In the genomic region with DNA sequence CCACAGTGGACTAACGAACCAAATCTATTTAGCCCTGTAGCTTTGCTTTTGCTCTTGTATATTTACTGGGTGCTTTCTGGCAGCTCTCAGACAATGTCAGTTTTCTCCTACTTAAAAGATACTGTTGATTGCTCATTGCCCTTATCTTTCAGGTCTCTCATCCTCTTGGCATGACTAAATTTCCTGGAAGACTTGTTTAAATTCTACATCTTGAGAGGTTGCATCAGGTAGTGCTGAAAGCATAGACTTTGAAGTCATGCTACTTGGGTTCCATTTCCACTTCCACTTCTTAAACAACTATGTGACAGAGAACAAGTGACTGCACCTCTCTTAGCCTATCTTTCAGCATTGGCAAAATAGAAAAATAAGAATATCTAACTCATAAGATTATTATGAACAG, we compare ENCODE assay signal across 31 cellular contexts. TPM values are rescaled to one million over a fixed set of nuclear protein-coding genes. Genes with fewer than 3 reads are reported as not detected.
"Had no signal": no experiment of that assay in that cellular context is flagged by ENCODE, and none has a peak within 500 bp of the region (broad histone marks: within the 10 kb centered on the region; RNA-seq: fewer than 3 reads in every experiment).

No MANE protein-coding gene starts in this region.

- H3K27me3 ChIP-seq: body of pancreas, hepatocyte, pancreas, stomach, suprapubic skin, tibial nerve had no signal

- H3K36me3 ChIP-seq: left ventricle myocardium inferior, pancreas, stomach, suprapubic skin, tibial nerve had no signal

- H3K27me3 Mint-ChIP-seq: activated B cell treated with CpG ODN at 0.5 μM for 24 hours had no signal

- H3K4me3 Mint-ChIP-seq: activated B cell treated with CpG ODN at 0.5 μM for 24 hours; activated CD4-positive, alpha-beta T cell treated with anti-CD3 and anti-CD28 coated beads, Interleukin-2, amount 10 ng/mL, durations not matched to agents 7 days and 5 days; activated T-cell treated with anti-CD3 and anti-CD28 coated beads, Interleukin-2, amount 50 U/mL, for 4 hours; immature natural killer cell; nephron; T-cell; T-helper 2 cell treated with Interferon-gamma antibody and Interleukin-4, amounts not matched to agents 5 μg/mL and 100 μg/mL, for 36 hours had no signal

- DNase-seq: activated B cell treated with CpG ODN at 0.5 μM for 24 hours; activated CD4-positive, alpha-beta T cell treated with anti-CD3 and anti-CD28 coated beads, Interleukin-2, amount 10 ng/mL, durations not matched to agents 7 days and 5 days; activated CD8-positive, alpha-beta memory T cell treated with anti-CD3 and anti-CD28 coated beads, Interleukin-2, amount 50 U/mL, for 4 hours; activated naive CD4-positive, alpha-beta T cell treated with Interleukin-2 at 50 U/mL for 16 hours; activated T-cell treated with anti-CD3 and anti-CD28 coated beads, Interleukin-2, amount 50 U/mL, for 4 hours; anterior cingulate cortex; body of pancreas; caudate nucleus; dermis blood vessel endothelial cell; effector CD8-positive, alpha-beta T cell; glutamatergic neuron; immature natural killer cell; kidney glomerular epithelial cell; left ventricle myocardium inferior; pancreas; psoas muscle; right cardiac atrium; stimulated activated CD4-positive, alpha-beta T cell treated with anti-CD3 and anti-CD28 coated beads, Interleukin-12 subunit alpha, Interleukin-12 subunit beta, amount 100 ng/mL, for 4 hours; stomach; T-cell had no signal

- H3K9me3 Mint-ChIP-seq: activated B cell treated with CpG ODN at 0.5 μM for 24 hours; activated CD4-positive, alpha-beta T cell treated with anti-CD3 and anti-CD28 coated beads, Interleukin-2, amount 10 ng/mL, durations not matched to agents 7 days and 5 days; activated T-cell treated with anti-CD3 and anti-CD28 coated beads, Interleukin-2, amount 50 U/mL, for 4 hours; immature natural killer cell; nephron; T-cell; T-helper 2 cell treated with Interferon-gamma antibody and Interleukin-4, amounts not matched to agents 5 μg/mL and 100 μg/mL, for 36 hours had no signal

- H3K27ac ChIP-seq: body of pancreas, hepatocyte, left ventricle myocardium inferior, pancreas, psoas muscle, stomach, suprapubic skin, tibial nerve had no signal

- H3K36me3 Mint-ChIP-seq: immature natural killer cell, T-cell had no signal

- H3K4me3 ChIP-seq: body of pancreas, hepatocyte, left ventricle myocardium inferior, pancreas, psoas muscle, stomach, suprapubic skin, tibial nerve had no signal

- H3K4me1 Mint-ChIP-seq: activated B cell treated with CpG ODN at 0.5 μM for 24 hours, immature natural killer cell, T-cell had no signal

- H3K9me3 ChIP-seq: body of pancreas, left ventricle myocardium inferior, pancreas, psoas muscle, stomach, suprapubic skin, tibial nerve had no signal

- H3K4me1 ChIP-seq: left ventricle myocardium inferior, psoas muscle, stomach, suprapubic skin had no signal

- ATAC-seq: activated T-cell treated with anti-CD3 and anti-CD28 coated beads, Interleukin-2, amount 50 U/mL, for 4 hours; body of pancreas; esophagus mucosa; pancreas; psoas muscle; right cardiac atrium; T-cell had no signal

- H3K27ac Mint-ChIP-seq: activated B cell treated with CpG ODN at 0.5 μM for 24 hours; activated CD4-positive, alpha-beta T cell treated with anti-CD3 and anti-CD28 coated beads, Interleukin-2, amount 10 ng/mL, durations not matched to agents 7 days and 5 days; immature natural killer cell; nephron; T-cell; T-helper 2 cell treated with Interferon-gamma antibody and Interleukin-4, amounts not matched to agents 5 μg/mL and 100 μg/mL, for 36 hours had no signal

RNA-seq across cellular contexts. Expression of a gene that starts 8.4 kb away (rescaled TPM):
- total RNA-seq: activated B cell treated with CpG ODN at 0.5 μM for 24 hours; activated CD4-positive, alpha-beta T cell treated with anti-CD3 and anti-CD28 coated beads, Interleukin-2, amount 10 ng/mL, durations not matched to agents 7 days and 5 days; dermis blood vessel endothelial cell; frontal cortex; left ventricle myocardium inferior; lung microvascular endothelial cell; mononuclear cell; right cardiac atrium; tibial nerve had no signal
- polyA plus RNA-seq: immature natural killer cell, right cardiac atrium had no signal

RNA-seq across cellular contexts. Expression of a gene that starts 45.8 kb away (rescaled TPM):
- total RNA-seq: activated B cell treated with CpG ODN at 0.5 μM for 24 hours; activated CD4-positive, alpha-beta T cell treated with anti-CD3 and anti-CD28 coated beads, Interleukin-2, amount 10 ng/mL, durations not matched to agents 7 days and 5 days; activated T-cell treated with anti-CD3 and anti-CD28 coated beads, Interleukin-2, amount 50 U/mL, for 4 hours; body of pancreas; dermis blood vessel endothelial cell; esophagus mucosa; frontal cortex; hepatocyte; left ventricle myocardium inferior; lung microvascular endothelial cell; mononuclear cell; myocyte; pancreas; psoas muscle; right cardiac atrium; stomach; suprapubic skin; T-cell; tibial nerve; urinary bladder had no signal
- polyA plus RNA-seq: hepatocyte, immature natural killer cell, pancreas, psoas muscle, right cardiac atrium, stomach, urinary bladder had no signal
